In the genomic region with DNA sequence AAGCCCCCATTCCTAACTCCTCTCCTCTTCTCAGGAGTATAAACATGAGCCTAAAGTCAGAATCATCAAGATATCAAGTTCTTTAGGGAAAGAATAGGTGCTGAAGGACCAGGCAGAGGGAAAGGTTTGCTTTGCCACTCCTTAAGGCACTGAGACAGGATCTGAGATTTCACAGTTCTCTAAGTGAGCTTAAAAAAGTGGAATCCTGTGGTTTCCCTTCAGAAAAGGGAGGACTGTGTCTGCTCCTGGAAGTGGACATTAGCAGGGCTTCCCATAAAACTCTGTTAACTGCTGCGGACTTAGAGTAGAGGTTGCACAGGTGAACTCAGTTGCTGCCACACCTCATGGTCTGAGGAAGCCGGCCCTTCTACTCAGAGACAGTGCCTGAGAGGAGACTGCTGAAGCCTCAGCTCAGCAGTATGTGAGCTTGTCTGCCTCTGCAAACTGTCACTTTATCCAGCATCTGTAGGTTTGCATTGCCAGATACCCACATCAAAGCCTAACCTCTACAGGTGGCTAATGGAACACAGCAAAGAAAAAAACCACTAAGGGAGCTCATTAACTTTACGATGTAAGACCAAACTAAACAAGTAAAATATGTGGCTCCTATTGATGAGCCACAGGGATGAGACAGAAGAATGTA, we compare ENCODE assay signal across 13 cellular contexts. TPM values are rescaled to one million over a fixed set of nuclear protein-coding genes. Genes with fewer than 3 reads are reported as not detected.
DNase-seq lines count a peak whose midpoint lies in the region; ATAC-seq and TF ChIP-seq lines count a peak whose summit lies in the region.
"Had no signal": no experiment of that assay in that cellular context is flagged by ENCODE, and none has a peak within 500 bp of the region (broad histone marks: within the 10 kb centered on the region; RNA-seq: fewer than 3 reads in every experiment).

No MANE protein-coding gene starts in this region.

- no peak for ATAC-seq in HG03565 (IDR thresholded peaks at IDR 0.05; ENCODE audit: unreplicated experiment)
- ATAC-seq: foreskin keratinocyte, left ventricle myocardium superior had no signal

- H3K4me3 Mint-ChIP-seq in activated naive CD8-positive, alpha-beta T cell: peak overlapping the region; percentile 32
- H3K4me3 Mint-ChIP-seq in osteocyte (ENCODE audit: unreplicated experiment): no peak overlapping the region
- H3K4me3 Mint-ChIP-seq: activated T-cell treated with anti-CD3 and anti-CD28 coated beads, Interleukin-2, amount 50 U/mL, for 72 hours; dendritic cell treated with granulocyte-macrophage colony-stimulating factor and Interleukin-4, amounts not matched to agents 40 ng/mL and 50 ng/mL, for 4 days had no signal

- DNase-seq in activated CD4-positive, alpha-beta T cell treated with anti-CD3 and anti-CD28 coated beads for 48 hours: peak; percentile 9
- no peak for DNase-seq in activated CD4-positive, alpha-beta T cell treated with anti-CD3 and anti-CD28 coated beads, Interleukin-2, amount 50 U/mL, for 4 hours
- peak; percentile 54 for DNase-seq in LoVo (ENCODE audit: low spot score)
- DNase-seq in osteocyte (ENCODE audit: extremely low spot score, unreplicated experiment): no peak
- DNase-seq in NCI-H1048 (lab: John Stamatoyannopoulos, UW): no peak
- DNase-seq in RWPE1 (ENCODE audit: low spot score): no peak
- DNase-seq: activated T-cell treated with anti-CD3 and anti-CD28 coated beads, Interleukin-2, amount 50 U/mL, for 72 hours; left ventricle myocardium superior; uterus had no signal

- H3K9me3 Mint-ChIP-seq in activated naive CD8-positive, alpha-beta T cell (ENCODE audit: low read depth): no peaks in the 10 kb centered on the region
- peaks cover 9% of the 10 kb centered on the region for H3K9me3 Mint-ChIP-seq in osteocyte (ENCODE audit: unreplicated experiment)
- H3K9me3 Mint-ChIP-seq: activated T-cell treated with anti-CD3 and anti-CD28 coated beads, Interleukin-2, amount 50 U/mL, for 72 hours had no signal

- peaks cover 51% of the 10 kb centered on the region for H3K4me1 Mint-ChIP-seq in activated naive CD8-positive, alpha-beta T cell (ENCODE audit: low read depth)
- H3K4me1 Mint-ChIP-seq in osteocyte (ENCODE audit: unreplicated experiment): peaks cover 21% of the 10 kb centered on the region

- H3K36me3 Mint-ChIP-seq in activated naive CD8-positive, alpha-beta T cell: peaks cover 13% of the 10 kb centered on the region
- H3K36me3 Mint-ChIP-seq in osteocyte (ENCODE audit: unreplicated experiment): peaks cover 13% of the 10 kb centered on the region

- CTCF ChIA-PET in RWPE1 (lab: Yijun Ruan, JAX): interaction anchor here (0.6 kb wide), 1 partner anchor 161 kb away, joined by 3 read pairs; a partner anchor contains a TSS

- H3K27ac Mint-ChIP-seq in activated naive CD8-positive, alpha-beta T cell: peak overlapping the region; percentile 46
- H3K27ac Mint-ChIP-seq in osteocyte (ENCODE audit: unreplicated experiment): peak overlapping the region; percentile 16
- H3K27ac Mint-ChIP-seq: dendritic cell treated with granulocyte-macrophage colony-stimulating factor and Interleukin-4, amounts not matched to agents 40 ng/mL and 50 ng/mL, for 4 days had no signal

- TF ChIP-seq CTCF in osteocyte (IDR thresholded peaks at IDR 0.05): no peak
- TF ChIP-seq CTCF in RWPE1 (conservative IDR thresholded peaks at IDR 0.05; ENCODE audit: low read depth): no peak

- no peaks in the 10 kb centered on the region for H3K27me3 Mint-ChIP-seq in activated naive CD8-positive, alpha-beta T cell
- H3K27me3 Mint-ChIP-seq in osteocyte (ENCODE audit: unreplicated experiment): no peaks in the 10 kb centered on the region
- H3K27me3 Mint-ChIP-seq: dendritic cell treated with granulocyte-macrophage colony-stimulating factor and Interleukin-4, amounts not matched to agents 40 ng/mL and 50 ng/mL, for 4 days had no signal

- H3K27ac ChIP-seq in RWPE1: no peak overlapping the region
- H3K27ac ChIP-seq: foreskin keratinocyte, uterus had no signal

- POLR2A ChIA-PET in RWPE1 (lab: Yijun Ruan, JAX; ENCODE audit: low non-redundant PET): no interaction called here

RNA-seq across cellular contexts. Expression of a gene that starts 42.9 kb away (rescaled TPM):
- total RNA-seq in osteocyte: 52.4 and 54.7 TPM in 2 replicates

Comparison
In these comparisons a context has a peak if more than half of its experiments do, and no peak if none do; other contexts are left out.
1. DNase-seq: peak in activated CD4-positive, alpha-beta T cell treated with anti-CD3 and anti-CD28 coated beads for 48 hours (single experiment) and LoVo (single experiment); none in activated CD4-positive, alpha-beta T cell treated with anti-CD3 and anti-CD28 coated beads, Interleukin-2, amount 50 U/mL, for 4 hours (0 of 2), osteocyte (single experiment), NCI-H1048 (single experiment) and RWPE1 (single experiment).